In the genomic region with DNA sequence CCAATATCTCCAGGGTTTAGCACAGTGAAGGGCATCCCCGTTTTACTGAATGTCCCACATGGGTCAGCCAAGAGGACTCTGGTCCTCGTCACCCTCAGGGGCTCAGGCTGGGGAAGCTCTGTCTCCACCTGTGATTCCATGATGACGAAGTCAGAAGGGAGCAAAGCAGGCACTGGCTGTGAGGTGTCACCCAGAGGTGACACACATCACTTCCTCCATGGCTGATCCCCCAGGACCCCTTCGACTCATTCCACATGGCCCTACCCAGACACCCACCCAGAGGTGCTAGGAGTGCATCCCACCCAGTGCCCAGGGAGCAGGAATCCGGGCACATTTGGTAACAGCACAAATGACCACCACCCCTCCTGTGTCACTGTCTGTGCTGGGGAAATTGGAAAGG, we compare ENCODE assay signal across 15 cellular contexts.
"Had no signal": no experiment of that assay in that cellular context is flagged by ENCODE, and none has a peak within 500 bp of the region (broad histone marks: within the 10 kb centered on the region; RNA-seq: fewer than 3 reads in every experiment).

No MANE protein-coding gene starts in this region.

- DNase-seq: activated B cell treated with CpG ODN at 0.5 μM for 24 hours; activated CD4-positive, alpha-beta T cell treated with anti-CD3 and anti-CD28 coated beads, Interleukin-2, amount 10 ng/mL, durations not matched to agents 24 days and 14 days; activated naive CD4-positive, alpha-beta T cell; activated naive CD8-positive, alpha-beta T cell treated with anti-CD3 and anti-CD28 coated beads, Interleukin-2, amount 10 ng/mL, durations not matched to agents 7 days and 5 days; anterior cingulate cortex; effector memory CD8-positive, alpha-beta T cell; foreskin melanocyte; ovary; stimulated activated naive CD8-positive, alpha-beta T cell treated with anti-CD3 and anti-CD28 coated beads, Interleukin-15, Interleukin-2, amounts not matched to agents 100 U/mL and 50 U/mL, for 24 hours had no signal

- H3K27ac ChIP-seq: epithelial cell of prostate, neural progenitor cell, ovary, skin epidermis had no signal

- H3K36me3 ChIP-seq: neural progenitor cell, ovary had no signal

- H3K4me3 ChIP-seq: lung, neural progenitor cell, ovary, skin epidermis had no signal

- H3K27me3 ChIP-seq: neural progenitor cell, ovary had no signal

- H3K9ac ChIP-seq: neural progenitor cell had no signal

- FAIRE-seq: TTC549 had no signal

- H3K9me3 ChIP-seq: ovary had no signal

- ATAC-seq: activated CD8-positive, alpha-beta T cell treated with anti-CD3 and anti-CD28 coated beads, Interleukin-2, amount 10 ng/mL, durations not matched to agents 7 days and 5 days; effector memory CD8-positive, alpha-beta T cell; stimulated activated naive CD8-positive, alpha-beta T cell treated with anti-CD3 and anti-CD28 coated beads, Interleukin-15, Interleukin-2, amounts not matched to agents 100 U/mL and 50 U/mL, for 24 hours had no signal
